1 cellular context compared by ENCODE assay signal in genomic region chr12:13206560-13206897, GRCh38.
TF ChIP-seq lines count a peak whose summit lies in the region.

No MANE protein-coding gene starts in this region.

TF ChIP-seq in IMR-90, 13 proteins besides CTCF, POLR2A, EP300 and RAD21 (continued from another document):
- TF ChIP-seq, protein P1, sequence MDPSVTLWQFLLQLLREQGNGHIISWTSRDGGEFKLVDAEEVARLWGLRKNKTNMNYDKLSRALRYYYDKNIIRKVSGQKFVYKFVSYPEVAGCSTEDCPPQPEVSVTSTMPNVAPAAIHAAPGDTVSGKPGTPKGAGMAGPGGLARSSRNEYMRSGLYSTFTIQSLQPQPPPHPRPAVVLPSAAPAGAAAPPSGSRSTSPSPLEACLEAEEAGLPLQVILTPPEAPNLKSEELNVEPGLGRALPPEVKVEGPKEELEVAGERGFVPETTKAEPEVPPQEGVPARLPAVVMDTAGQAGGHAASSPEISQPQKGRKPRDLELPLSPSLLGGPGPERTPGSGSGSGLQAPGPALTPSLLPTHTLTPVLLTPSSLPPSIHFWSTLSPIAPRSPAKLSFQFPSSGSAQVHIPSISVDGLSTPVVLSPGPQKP (IDR thresholded peaks at IDR 0.05; ENCODE audit: borderline replicate concordance, low read depth, low read length), result no peak
- no peak for TF ChIP-seq CHD1 (IDR thresholded peaks at IDR 0.05; ENCODE audit: low read depth, low read length)
- TF ChIP-seq CEBPB (IDR thresholded peaks at IDR 0.05; ENCODE audit: low read depth, low read length), result no peak
- TF ChIP-seq RFX5 (IDR thresholded peaks at IDR 0.05; ENCODE audit: low read depth, low read length), result no peak
- no peak for TF ChIP-seq USF2 (IDR thresholded peaks at IDR 0.05; ENCODE audit: low read depth, low read length)
- TF ChIP-seq MXI1 (IDR thresholded peaks at IDR 0.05; ENCODE audit: borderline replicate concordance, low read depth, low read length), result no peak
- no peak for TF ChIP-seq SMC3 (IDR thresholded peaks at IDR 0.05; ENCODE audit: low read depth, low read length)
- no peak for TF ChIP-seq BHLHE40 (IDR thresholded peaks at IDR 0.05; ENCODE audit: low read depth, low read length)
